In genomic region chr15:80351211-80351610, GRCh38 we compare ENCODE assay signal across 29 cellular contexts. TPM values are rescaled to one million over a fixed set of nuclear protein-coding genes. Genes with fewer than 3 reads are reported as not detected.
"Had no signal": no experiment of that assay in that cellular context is flagged by ENCODE, and none has a peak within 500 bp of the region (broad histone marks: within the 10 kb centered on the region; RNA-seq: fewer than 3 reads in every experiment).

No MANE protein-coding gene starts in this region.

- DNase-seq: dermis blood vessel endothelial cell; effector memory CD4-positive, alpha-beta T cell; foreskin keratinocyte; glutamatergic neuron; immature natural killer cell; islet precursor cell; kidney glomerular epithelial cell; left ventricle myocardium superior; lower lobe of right lung; mucosa of descending colon; naive B cell; stimulated activated CD4-positive, alpha-beta T cell treated with anti-CD3 and anti-CD28 coated beads, Interleukin-2, amount 100 ng/mL, for 24 hours; stimulated activated CD4-positive, alpha-beta T cell treated with anti-CD3 and anti-CD28 coated beads, Interleukin-4, amount 100 ng/mL, for 24 hours; stimulated activated naive CD4-positive, alpha-beta T cell treated with Interleukin-2 at 50 U/mL for 16 hours; stomach; thyroid gland; trophoblast cell had no signal

- H3K36me3 ChIP-seq: esophagus muscularis mucosa, gastroesophageal sphincter, lower lobe of right lung, neural progenitor cell, prostate gland, right atrium auricular region, stomach, thyroid gland, vagina had no signal

- H3K27ac Mint-ChIP-seq: immature natural killer cell; memory B cell; naive B cell; natural killer cell treated with Interleukin-12 subunit alpha and Interleukin-12 subunit beta and Interleukin-15 and Interleukin-18, amount 100 ng/mL, for 72 hours; neural progenitor cell; stimulated activated effector memory CD8-positive, alpha-beta T cell treated with anti-CD3 and anti-CD28 coated beads, Interleukin-12 subunit alpha, Interleukin-12 subunit beta, amount 100 ng/mL, for 72 hours had no signal

- H3K9me3 Mint-ChIP-seq: natural killer cell treated with Interleukin-12 subunit alpha and Interleukin-12 subunit beta and Interleukin-15 and Interleukin-18, amount 100 ng/mL, for 72 hours; stimulated activated effector memory CD8-positive, alpha-beta T cell treated with anti-CD3 and anti-CD28 coated beads, Interleukin-12 subunit alpha, Interleukin-12 subunit beta, amount 100 ng/mL, for 72 hours had no signal

- H3K4me1 ChIP-seq: esophagus muscularis mucosa, foreskin keratinocyte, gastroesophageal sphincter, lower lobe of right lung, neural progenitor cell, parathyroid adenoma, prostate gland, right atrium auricular region, stomach, thyroid gland, vagina had no signal

- H3K4me3 ChIP-seq: coronary artery, esophagus muscularis mucosa, gastroesophageal sphincter, lower lobe of right lung, mucosa of descending colon, neural progenitor cell, prostate gland, right atrium auricular region, stomach, thyroid gland, vagina had no signal

- H3K9ac ChIP-seq: neural progenitor cell, parathyroid adenoma had no signal

- H3K4me2 ChIP-seq: neural progenitor cell had no signal

- H3K4me1 Mint-ChIP-seq: immature natural killer cell; memory B cell; naive B cell; neural progenitor cell; stimulated activated effector memory CD8-positive, alpha-beta T cell treated with anti-CD3 and anti-CD28 coated beads, Interleukin-12 subunit alpha, Interleukin-12 subunit beta, amount 100 ng/mL, for 72 hours had no signal

- H3K27me3 ChIP-seq: gastroesophageal sphincter, right atrium auricular region, thyroid gland, vagina had no signal

- H2AFZ ChIP-seq: neural progenitor cell, parathyroid adenoma had no signal

- H3K27ac ChIP-seq: coronary artery, esophagus muscularis mucosa, foreskin keratinocyte, gastroesophageal sphincter, lower lobe of right lung, neural progenitor cell, parathyroid adenoma, prostate gland, right atrium auricular region, stomach, thyroid gland, vagina had no signal

- H3K4me3 Mint-ChIP-seq: immature natural killer cell; memory B cell; naive B cell; natural killer cell treated with Interleukin-12 subunit alpha and Interleukin-12 subunit beta and Interleukin-15 and Interleukin-18, amount 100 ng/mL, for 72 hours; neural progenitor cell; stimulated activated effector memory CD8-positive, alpha-beta T cell treated with anti-CD3 and anti-CD28 coated beads, Interleukin-12 subunit alpha, Interleukin-12 subunit beta, amount 100 ng/mL, for 72 hours had no signal

- H3K9me3 ChIP-seq: esophagus muscularis mucosa, gastroesophageal sphincter, lower lobe of right lung, mucosa of descending colon, prostate gland, right atrium auricular region, stomach, thyroid gland, vagina had no signal

- H3K79me2 ChIP-seq: parathyroid adenoma had no signal

- ATAC-seq: foreskin keratinocyte; gastroesophageal sphincter; left ventricle myocardium superior; lower lobe of right lung; mucosa of descending colon; natural killer cell treated with Interleukin-12 subunit alpha and Interleukin-12 subunit beta and Interleukin-15 and Interleukin-18, amount 100 ng/mL, for 72 hours; sciatic nerve; stimulated activated effector memory CD8-positive, alpha-beta T cell treated with anti-CD3 and anti-CD28 coated beads, Interleukin-12 subunit alpha, Interleukin-12 subunit beta, amount 100 ng/mL, for 72 hours had no signal

- H3K36me3 Mint-ChIP-seq: immature natural killer cell; memory B cell; naive B cell; natural killer cell treated with Interleukin-12 subunit alpha and Interleukin-12 subunit beta and Interleukin-15 and Interleukin-18, amount 100 ng/mL, for 72 hours; neural progenitor cell; stimulated activated effector memory CD8-positive, alpha-beta T cell treated with anti-CD3 and anti-CD28 coated beads, Interleukin-12 subunit alpha, Interleukin-12 subunit beta, amount 100 ng/mL, for 72 hours had no signal

RNA-seq across cellular contexts. Expression of gene ARNT2, which starts 53.0 kb away (rescaled TPM):
- total RNA-seq: natural killer cell treated with Interleukin-12 subunit alpha and Interleukin-12 subunit beta and Interleukin-15 and Interleukin-18, amount 100 ng/mL, for 72 hours had no signal
- polyA plus RNA-seq: immature natural killer cell had no signal
